23 cellular contexts compared by ENCODE assay signal in genomic region chr16:10180042-10180770, GRCh38. TPM values are rescaled to one million over a fixed set of nuclear protein-coding genes. Genes with fewer than 3 reads are reported as not detected.
DNase-seq lines count a peak whose midpoint lies in the region; ATAC-seq and TF ChIP-seq lines count a peak whose summit lies in the region.
"Had no signal": no experiment of that assay in that cellular context is flagged by ENCODE, and none has a peak within 500 bp of the region (broad histone marks: within the 10 kb centered on the region; RNA-seq: fewer than 3 reads in every experiment).

No MANE protein-coding gene starts in this region.

- H3K14ac ChIP-seq in mesenchymal stem cell (ENCODE audit: low read length in 2 of 2) = no peak overlapping the region

- H3K4me1 ChIP-seq in HEK293 (ENCODE audit: control insufficient read depth, insufficient read depth, low read length) (peaks cover 2% of the 10 kb centered on the region; the same call in 1 of the 2 replicates), mesenchymal stem cell (ENCODE audit: control insufficient read depth, insufficient read depth, low read depth, low read length) (peaks cover 17% of the 10 kb centered on the region), thoracic aorta (ENCODE audit: control insufficient read depth in 1 of 2, low read depth in 2 of 2) (peaks cover 11 to 38% of the 10 kb centered on the region in 2 donors)

- H2BK5ac ChIP-seq in mesenchymal stem cell (ENCODE audit: low read depth, low read length, poor library complexity, severe bottlenecking) = no peak overlapping the region

- WGBS in mesenchymal stem cell = 77% methylated on average over 53 of the region's 53 CpGs

- CTCF ChIA-PET in HEK293 (lab: Yijun Ruan, JAX) = interaction anchor here (0.6 to 1.7 kb wide), 9 partner anchors 15 to 1041 kb away, joined by 3 to 5 read pairs (median 3); no protein-coding TSS in a partner anchor

- H3K4ac ChIP-seq in mesenchymal stem cell (ENCODE audit: low read depth in 1 of 2, low read length in 2 of 2) = no peak overlapping the region

- peaks cover 24 to 42% of the 10 kb centered on the region in 2 experiments for H3K27me3 ChIP-seq in mesenchymal stem cell (ENCODE audit: control insufficient read depth in 1 of 2, insufficient read depth in 1 of 2, low read length in 2 of 2)
- peaks cover 7% of the 10 kb centered on the region for H3K27me3 ChIP-seq in thoracic aorta (replicated peaks; ENCODE audit: insufficient read depth)

- H2AK5ac ChIP-seq in mesenchymal stem cell (ENCODE audit: low read length, severe bottlenecking) = no peak overlapping the region

- DNase-seq in cerebellum (ENCODE audit: low spot score) = peak; percentile 32
- DNase-seq in mesenchymal stem cell = no peak
- no peak for DNase-seq in thoracic aorta (ENCODE audit: low spot score)
- DNase-seq in posterior vena cava (ENCODE audit: low spot score) = no peak
- DNase-seq: AML-193, COR-L47, cortex of kidney, HCEC 1CT, hippocampal formation, NCI-H1694, sigmoid colon, T-helper 1 cell, transverse colon had no signal

- H2BK12ac ChIP-seq in mesenchymal stem cell (ENCODE audit: low read length in 2 of 2) = no peak overlapping the region

- H3K36me3 ChIP-seq in HEK293 (ENCODE audit: control insufficient read depth in 2 of 2, insufficient read depth in 1 of 2, low read length in 2 of 2) (no peaks in the 10 kb centered on the region), mesenchymal stem cell (ENCODE audit: control insufficient read depth in 1 of 2, insufficient read depth in 2 of 2, low read depth in 1 of 2, low read length in 2 of 2) (peaks cover 0 to 6% of the 10 kb centered on the region in 2 experiments), thoracic aorta (no peaks in the 10 kb centered on the region)
- H3K36me3 ChIP-seq: breast epithelium, left lung, sigmoid colon, transverse colon had no signal

- no peak overlapping the region for H4K91ac ChIP-seq in mesenchymal stem cell (ENCODE audit: low read length)

- H3K23ac ChIP-seq in mesenchymal stem cell (ENCODE audit: low read length in 2 of 2) = no peak overlapping the region

- H3K9ac ChIP-seq in mesenchymal stem cell (ENCODE audit: low read length) = peak overlapping the region; percentile 75

- no peak overlapping the region for H2AFZ ChIP-seq in mesenchymal stem cell (ENCODE audit: low read depth, low read length)

- no peaks in the 10 kb centered on the region for H3K79me1 ChIP-seq in mesenchymal stem cell (replicated peaks; ENCODE audit: low read length, poor library complexity, severe bottlenecking)

- no peak overlapping the region for H2BK120ac ChIP-seq in mesenchymal stem cell (ENCODE audit: low read depth, low read length)

- no peak overlapping the region for H2BK15ac ChIP-seq in mesenchymal stem cell (ENCODE audit: low read depth, poor library complexity, severe bottlenecking)

- H3K4me3 ChIP-seq in HEK293 (ENCODE audit: low read depth, low read length) (no peak overlapping the region), mesenchymal stem cell (ENCODE audit: insufficient read depth in 1 of 2, low read depth in 1 of 2, low read length in 2 of 2) (peak overlapping the region in 1 of 2 experiments; percentile 80), thoracic aorta (peak overlapping the region; percentile 46)
- H3K4me3 ChIP-seq: K562, left lung had no signal

- H3K9me3 ChIP-seq in HEK293 (ENCODE audit: control insufficient read depth, insufficient read depth, low read depth, low read length) = no peaks in the 10 kb centered on the region
- H3K9me3 ChIP-seq in mesenchymal stem cell (ENCODE audit: control insufficient read depth, low read length) = no peaks in the 10 kb centered on the region
- no peaks in the 10 kb centered on the region for H3K9me3 ChIP-seq in thoracic aorta
- H3K9me3 ChIP-seq: breast epithelium, left lung, sigmoid colon, transverse colon had no signal

- no peak for TF ChIP-seq CTCF in HEK293 (tag by site-specific recombination; IDR thresholded peaks at IDR 0.05)
- TF ChIP-seq CTCF in thoracic aorta (IDR thresholded peaks at IDR 0.05) = no peak

- H4K8ac ChIP-seq in mesenchymal stem cell (ENCODE audit: low read length) = no peak overlapping the region

- POLR2A ChIA-PET in HEK293 (lab: Yijun Ruan, JAX) = interaction anchor here (0.7 kb wide), 1 partner anchor 1006 kb away, joined by 3 read pairs; no protein-coding TSS in a partner anchor

- intact Hi-C loops in posterior vena cava (cut with DNase I) = loop anchor here (1.0 to 2.0 kb wide), 2 partner anchors 531 to 532 kb away; no protein-coding TSS in a partner anchor

- ATAC-seq in thoracic aorta (ENCODE audit: insufficient number of reproducible peaks, low FRiP score, low read depth) (no peak), GM21381 (IDR thresholded peaks at IDR 0.05; ENCODE audit: unreplicated experiment) (no peak), GM18858 (IDR thresholded peaks at IDR 0.05; ENCODE audit: unreplicated experiment) (no peak)

- no peak overlapping the region for H3K4me2 ChIP-seq in mesenchymal stem cell (ENCODE audit: low read length, poor library complexity, severe bottlenecking)

- H3K18ac ChIP-seq in mesenchymal stem cell (ENCODE audit: low read depth in 1 of 2, low read length in 2 of 2) = no peak overlapping the region

- H3K27ac ChIP-seq in HEK293 (ENCODE audit: extremely low read depth, low read depth, low read length) (no peak overlapping the region), mesenchymal stem cell (ENCODE audit: low read length, poor library complexity, severe bottlenecking) (no peak overlapping the region), thoracic aorta (no peak overlapping the region)
- H3K27ac ChIP-seq: breast epithelium, left lung, sigmoid colon, transverse colon had no signal

TF ChIP-seq in HEK293, 187 proteins besides CTCF, POLR2A, EP300 and RAD21:
- TF ChIP-seq ZBTB17 (tag by site-specific recombination; IDR thresholded peaks at IDR 0.05) (0 out of 2 replicates have a peak, but pooled peaks have one; percentile 15), ZNF248 (tag by site-specific recombination; IDR thresholded peaks at IDR 0.05) (no peak), ZNF585B (tag by site-specific recombination; IDR thresholded peaks at IDR 0.05) (no peak), KLF17 (tag by site-specific recombination; IDR thresholded peaks at IDR 0.05) (no peak), KLF7 (tag by site-specific recombination; IDR thresholded peaks at IDR 0.05; ENCODE audit: borderline replicate concordance) (no peak)

RNA-seq across cellular contexts. Expression of gene GRIN2A, which starts 2.0 kb away (rescaled TPM):
- 4.8 TPM for total RNA-seq in cerebellum
- polyA plus RNA-seq in mesenchymal stem cell (2013, experiment 1 of 2) = 0.84 TPM
- polyA plus RNA-seq in mesenchymal stem cell (2013, experiment 2 of 2) = 0.79 TPM
- total RNA-seq in thoracic aorta = 1 to 10 TPM in 1 of 2 donors, under 1 TPM in 1; 0.27 to 2.5 TPM
- 1 to 10 TPM; 1.6 to 3.2 TPM for total RNA-seq in posterior vena cava
- total RNA-seq: activated CD8-positive, alpha-beta T cell treated with anti-CD3 and anti-CD28 coated beads, Interleukin-2, amount 10 ng/mL, durations not matched to agents 7 days and 5 days; activated naive CD8-positive, alpha-beta T cell treated with anti-CD3 and anti-CD28 coated beads for 36 hours; activated T-cell treated with anti-CD3 and anti-CD28 coated beads, Interleukin-2, amount 50 U/mL, for 72 hours; K562; mononuclear cell had no signal
- polyA plus RNA-seq: K562 had no signal
